Comparison of ENCODE assay signal across 19 cellular contexts in the genomic region with DNA sequence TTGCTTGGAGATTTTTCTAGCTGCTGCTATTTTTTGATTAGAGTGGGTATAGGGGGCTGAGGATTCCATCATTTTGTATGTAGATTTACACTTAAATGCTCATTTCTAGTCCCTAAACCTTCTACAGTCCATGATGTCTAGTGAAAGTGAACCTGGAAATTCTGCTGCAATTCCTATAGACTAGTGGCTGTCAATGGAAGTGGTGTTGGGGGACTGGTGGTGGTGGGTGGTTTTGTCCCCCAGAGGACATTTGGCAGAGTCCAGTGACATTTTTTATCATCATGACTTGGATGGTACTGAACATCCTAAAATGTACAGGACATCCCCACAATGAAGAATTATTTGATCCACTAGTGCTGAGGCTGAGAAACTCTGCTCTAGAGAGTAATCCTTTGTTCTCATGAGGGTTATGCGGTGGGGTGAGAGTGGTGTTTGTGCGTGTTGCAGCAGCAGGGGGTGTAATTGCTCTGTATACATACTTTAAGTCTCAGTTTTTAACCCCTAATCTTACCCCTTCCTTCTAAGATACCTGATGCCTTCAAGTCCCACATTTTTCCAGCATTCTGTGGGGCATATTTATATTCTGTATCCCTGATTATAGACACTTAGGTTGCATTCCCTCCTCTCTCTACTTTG. TPM values are rescaled to one million over a fixed set of nuclear protein-coding genes. Genes with fewer than 3 reads are reported as not detected.
DNase-seq lines count a peak whose midpoint lies in the region; ATAC-seq and TF ChIP-seq lines count a peak whose summit lies in the region.
"Had no signal": no experiment of that assay in that cellular context is flagged by ENCODE, and none has a peak within 500 bp of the region (broad histone marks: within the 10 kb centered on the region; RNA-seq: fewer than 3 reads in every experiment).

No MANE protein-coding gene starts in this region.

- H3K27me3 Mint-ChIP-seq in naive B cell, result no peaks in the 10 kb centered on the region
- H3K27me3 Mint-ChIP-seq: activated CD4-positive, alpha-beta T cell treated with anti-CD3 and anti-CD28 coated beads for 36 hours; activated T-cell treated with anti-CD3 and anti-CD28 coated beads, Interleukin-2, amount 50 U/mL, for 24 hours; CD4-positive, CD25-positive, alpha-beta regulatory T cell had no signal

- peak overlapping the region in 3 of 6 donors; percentile 2 to 34 (median 23) for H3K27ac Mint-ChIP-seq in naive B cell
- H3K27ac Mint-ChIP-seq: activated CD4-positive, alpha-beta T cell treated with anti-CD3 and anti-CD28 coated beads for 36 hours; activated T-cell treated with anti-CD3 and anti-CD28 coated beads, Interleukin-2, amount 50 U/mL, for 24 hours; CD4-positive, CD25-positive, alpha-beta regulatory T cell; nephron had no signal

- intact Hi-C loops in posterior cingulate gyrus (cut with DNase I), result no loop called here

- peaks cover 0 to 3% (median 0%) of the 10 kb centered on the region in 3 donors for H3K4me1 Mint-ChIP-seq in naive B cell
- H3K4me1 Mint-ChIP-seq: activated CD4-positive, alpha-beta T cell treated with anti-CD3 and anti-CD28 coated beads for 36 hours; nephron had no signal

- TF ChIP-seq CTCF in GM12865 (IDR thresholded peaks at IDR 0.05; ENCODE audit: insufficient read depth, low read depth, low read length, missing control alignments) (no peak), choroid plexus epithelial cell (conservative IDR thresholded peaks at IDR 0.05; ENCODE audit: low read depth, low read length) (peak; percentile 25)

- H3K4me3 ChIP-seq in GM12865 (ENCODE audit: low read depth, low read length) (no peak overlapping the region), choroid plexus epithelial cell (ENCODE audit: low read depth, low read length) (no peak overlapping the region)
- H3K4me3 ChIP-seq: hepatocyte, upper lobe of left lung had no signal

- peak; percentile 60 to 74 for ATAC-seq in naive B cell (ENCODE audit: low read depth in 2 of 2)
- ATAC-seq: activated CD4-positive, alpha-beta T cell treated with anti-CD3 and anti-CD28 coated beads for 36 hours; left colon had no signal

- no peak overlapping the region for H3K4me3 Mint-ChIP-seq in naive B cell
- H3K4me3 Mint-ChIP-seq: activated CD4-positive, alpha-beta T cell treated with anti-CD3 and anti-CD28 coated beads for 36 hours; activated T-cell treated with anti-CD3 and anti-CD28 coated beads, Interleukin-2, amount 50 U/mL, for 24 hours; CD4-positive, CD25-positive, alpha-beta regulatory T cell; nephron had no signal

- peaks cover 0 to 3% (median 0%) of the 10 kb centered on the region in 7 donors for H3K9me3 Mint-ChIP-seq in naive B cell
- H3K9me3 Mint-ChIP-seq: activated T-cell treated with anti-CD3 and anti-CD28 coated beads, Interleukin-2, amount 50 U/mL, for 24 hours; nephron had no signal

- H3K36me3 Mint-ChIP-seq in naive B cell, result no peaks in the 10 kb centered on the region

- peak; percentile 6 for DNase-seq in GM12865 (ENCODE audit: low read depth)
- peak; percentile 16 for DNase-seq in HuH-7 (ENCODE audit: low spot score)
- peak; percentile 64 for DNase-seq in choroid plexus epithelial cell (ENCODE audit: low read depth)
- peak; percentile 20 for DNase-seq in naive B cell
- DNase-seq in HuH-7.5 (ENCODE audit: low spot score), result no peak
- no peak for DNase-seq in posterior cingulate gyrus
- no peak for DNase-seq in NCI-H1048 (lab: John Stamatoyannopoulos, UW)
- DNase-seq: activated CD4-positive, alpha-beta T cell treated with anti-CD3 and anti-CD28 coated beads for 36 hours; activated T-cell treated with anti-CD3 and anti-CD28 coated beads, Interleukin-2, amount 50 U/mL, for 24 hours; CD4-positive, CD25-positive, alpha-beta regulatory T cell; cerebellar nuclear complex; left colon; NCI-H1092; NCI-H524 treated with DMSO at 0.1 percent for 48 hours; stimulated activated CD4-positive, alpha-beta T cell treated with anti-CD3 and anti-CD28 coated beads, Interleukin-4, amount 100 ng/mL, for 4 hours; T-helper 1 cell; upper lobe of left lung had no signal

RNA-seq across cellular contexts. Expression of a gene that starts 35.0 kb away (rescaled TPM):
- 1 to 10 TPM in 1 of 6 donors, under 1 TPM in 4, not detected in 1; 0.41 to 1.1 (median 0.60) TPM for polyA plus RNA-seq in naive B cell (ENCODE audit: low read depth in 6 of 6)

RNA-seq across cellular contexts. Expression of a gene that starts 54.1 kb away (rescaled TPM):
- polyA plus RNA-seq in naive B cell (ENCODE audit: low read depth in 6 of 6), result 10 to 100 TPM in 3 of 6 donors, 1 to 10 TPM in 3; 2.1 to 11.7 (median 10.1) TPM

Comparison
In these comparisons a context has a peak if more than half of its experiments do, and no peak if none do; other contexts are left out.
1. DNase-seq: peak in GM12865 (single experiment), HuH-7 (single experiment), choroid plexus epithelial cell (single experiment) and naive B cell (single experiment); none in HuH-7.5 (single experiment), posterior cingulate gyrus (0 of 10) and NCI-H1048 (single experiment).